ENCODE assay signal across 14 cellular contexts in genomic region chr1:232579958-232580705, GRCh38. TPM values are rescaled to one million over a fixed set of nuclear protein-coding genes. Genes with fewer than 3 reads are reported as not detected.
DNase-seq lines count a peak whose midpoint lies in the region; ATAC-seq lines count a peak whose summit lies in the region.
"Had no signal": no experiment of that assay in that cellular context is flagged by ENCODE, and none has a peak within 500 bp of the region (broad histone marks: within the 10 kb centered on the region; RNA-seq: fewer than 3 reads in every experiment).

No MANE protein-coding gene starts in this region.

- ATAC-seq in esophagus mucosa (peak; percentile 89), HG03280 (IDR thresholded peaks at IDR 0.05; ENCODE audit: unreplicated experiment) (no peak), HG02938 (IDR thresholded peaks at IDR 0.05; ENCODE audit: unreplicated experiment) (no peak)
- peak; percentile 94 for ATAC-seq in stimulated activated effector memory CD8-positive, alpha-beta T cell treated with anti-CD3 and anti-CD28 coated beads, Interleukin-12 subunit alpha, Interleukin-12 subunit beta, amount 100 ng/mL, for 72 hours
- ATAC-seq: left colon had no signal

- H3K27me3 Mint-ChIP-seq in activated T-cell treated with anti-CD3 and anti-CD28 coated beads, Interleukin-2, amount 50 U/mL, for 24 hours: no peaks in the 10 kb centered on the region

- no peaks in the 10 kb centered on the region for H3K36me3 Mint-ChIP-seq in activated T-cell treated with anti-CD3 and anti-CD28 coated beads, Interleukin-2, amount 50 U/mL, for 24 hours (ENCODE audit: low read depth)
- no peaks in the 10 kb centered on the region for H3K36me3 Mint-ChIP-seq in stimulated activated effector memory CD8-positive, alpha-beta T cell treated with anti-CD3 and anti-CD28 coated beads, Interleukin-12 subunit alpha, Interleukin-12 subunit beta, amount 100 ng/mL, for 72 hours

- H3K4me3 Mint-ChIP-seq in activated T-cell treated with anti-CD3 and anti-CD28 coated beads, Interleukin-2, amount 50 U/mL, for 24 hours: no peak overlapping the region
- peak overlapping the region; percentile 61 for H3K4me3 Mint-ChIP-seq in stimulated activated effector memory CD8-positive, alpha-beta T cell treated with anti-CD3 and anti-CD28 coated beads, Interleukin-12 subunit alpha, Interleukin-12 subunit beta, amount 100 ng/mL, for 72 hours

- DNase-seq in activated T-cell treated with anti-CD3 and anti-CD28 coated beads, Interleukin-2, amount 50 U/mL, for 24 hours: no peak
- no peak for DNase-seq in activated T-cell treated with anti-CD3 and anti-CD28 coated beads for 4 hours
- DNase-seq in RKO (ENCODE audit: low spot score): peak; percentile 26
- DNase-seq in stimulated activated effector memory CD8-positive, alpha-beta T cell treated with anti-CD3 and anti-CD28 coated beads, Interleukin-12 subunit alpha, Interleukin-12 subunit beta, amount 100 ng/mL, for 72 hours (ENCODE audit: low spot score in 2 of 2): peak in 1 of 2 donors; percentile 73
- DNase-seq in 8988T: no peak
- DNase-seq: aorta; effector CD4-positive, alpha-beta T cell; Kasumi-1; left colon; NCI-H2081 treated with DMSO at 0.1 percent for 48 hours; trophoblast cell had no signal

- H3K27ac Mint-ChIP-seq in activated T-cell treated with anti-CD3 and anti-CD28 coated beads, Interleukin-2, amount 50 U/mL, for 24 hours: peak overlapping the region; percentile 47
- H3K27ac Mint-ChIP-seq in stimulated activated effector memory CD8-positive, alpha-beta T cell treated with anti-CD3 and anti-CD28 coated beads, Interleukin-12 subunit alpha, Interleukin-12 subunit beta, amount 100 ng/mL, for 72 hours: peak overlapping the region; percentile 91

- no peaks in the 10 kb centered on the region for H3K9me3 Mint-ChIP-seq in activated T-cell treated with anti-CD3 and anti-CD28 coated beads, Interleukin-2, amount 50 U/mL, for 24 hours
- no peaks in the 10 kb centered on the region for H3K9me3 Mint-ChIP-seq in stimulated activated effector memory CD8-positive, alpha-beta T cell treated with anti-CD3 and anti-CD28 coated beads, Interleukin-12 subunit alpha, Interleukin-12 subunit beta, amount 100 ng/mL, for 72 hours

- peaks cover 48% of the 10 kb centered on the region for H3K4me1 Mint-ChIP-seq in activated T-cell treated with anti-CD3 and anti-CD28 coated beads, Interleukin-2, amount 50 U/mL, for 24 hours (ENCODE audit: low read depth)
- peaks cover 56% of the 10 kb centered on the region for H3K4me1 Mint-ChIP-seq in stimulated activated effector memory CD8-positive, alpha-beta T cell treated with anti-CD3 and anti-CD28 coated beads, Interleukin-12 subunit alpha, Interleukin-12 subunit beta, amount 100 ng/mL, for 72 hours

RNA-seq across cellular contexts. Expression of gene SIPA1L2, which starts 49.8 kb away (rescaled TPM):
- 36.9 TPM for total RNA-seq in esophagus mucosa

Comparison
In these comparisons a context has a peak if more than half of its experiments do, and no peak if none do; other contexts are left out.
1. ATAC-seq: peak in esophagus mucosa (single experiment) and stimulated activated effector memory CD8-positive, alpha-beta T cell treated with anti-CD3 and anti-CD28 coated beads, Interleukin-12 subunit alpha, Interleukin-12 subunit beta, amount 100 ng/mL, for 72 hours (single experiment); none in HG03280 (single experiment) and HG02938 (single experiment).